32 cellular contexts compared by ENCODE assay signal in genomic region chr5:178093129-178093528, GRCh38.
"Had no signal": no experiment of that assay in that cellular context is flagged by ENCODE, and none has a peak within 500 bp of the region (broad histone marks: within the 10 kb centered on the region; RNA-seq: fewer than 3 reads in every experiment).

No MANE protein-coding gene starts in this region.

- H3K27me3 Mint-ChIP-seq: activated CD8-positive, alpha-beta T cell treated with anti-CD3 and anti-CD28 coated beads for 36 hours; activated T-helper 17 cell treated with anti-CD3 and anti-CD28 coated beads, Interleukin-2, amount 50 U/mL, for 72 hours had no signal

- H3K4me1 Mint-ChIP-seq: brain had no signal

- H3K27ac Mint-ChIP-seq: activated CD4-positive, alpha-beta T cell treated with anti-CD3 and anti-CD28 coated beads, Interleukin-2, amount 10 ng/mL, durations not matched to agents 24 days and 14 days; activated CD8-positive, alpha-beta T cell treated with anti-CD3 and anti-CD28 coated beads for 36 hours; activated naive CD8-positive, alpha-beta T cell treated with anti-CD3 and anti-CD28 coated beads, Interleukin-2, amount 10 ng/mL, durations not matched to agents 7 days and 5 days; activated T-cell treated with anti-CD3 and anti-CD28 coated beads, Interleukin-2, amount 50 U/mL, for 72 hours; activated T-helper 17 cell treated with anti-CD3 and anti-CD28 coated beads, Interleukin-2, amount 50 U/mL, for 72 hours; brain had no signal

- H3K9me3 Mint-ChIP-seq: activated T-helper 17 cell treated with anti-CD3 and anti-CD28 coated beads, Interleukin-2, amount 50 U/mL, for 72 hours had no signal

- H3K4me3 Mint-ChIP-seq: activated CD4-positive, alpha-beta T cell treated with anti-CD3 and anti-CD28 coated beads, Interleukin-2, amount 10 ng/mL, durations not matched to agents 24 days and 14 days; activated CD8-positive, alpha-beta T cell treated with anti-CD3 and anti-CD28 coated beads for 36 hours; activated naive CD8-positive, alpha-beta T cell treated with anti-CD3 and anti-CD28 coated beads, Interleukin-2, amount 10 ng/mL, durations not matched to agents 7 days and 5 days; activated T-cell treated with anti-CD3 and anti-CD28 coated beads, Interleukin-2, amount 50 U/mL, for 72 hours; activated T-helper 17 cell treated with anti-CD3 and anti-CD28 coated beads, Interleukin-2, amount 50 U/mL, for 72 hours; brain had no signal

- H3K9me3 ChIP-seq: adrenal gland had no signal

- DNase-seq: activated CD4-positive, alpha-beta T cell treated with anti-CD3 and anti-CD28 coated beads for 1 hour; activated CD4-positive, alpha-beta T cell treated with anti-CD3 and anti-CD28 coated beads, Interleukin-2, amount 10 ng/mL, durations not matched to agents 24 days and 14 days; activated CD4-positive, alpha-beta T cell treated with anti-CD3 and anti-CD28 coated beads, Interleukin-2, amount 50 U/mL, for 4 hours; activated CD4-positive, CD25-positive, alpha-beta regulatory T cell; activated CD8-positive, alpha-beta T cell treated with anti-CD3 and anti-CD28 coated beads for 36 hours; activated effector memory CD4-positive, alpha-beta T cell treated with anti-CD3 and anti-CD28 coated beads, Interleukin-2, amount 50 U/mL, for 16 hours; activated naive CD4-positive, alpha-beta T cell; activated naive CD4-positive, alpha-beta T cell treated with anti-CD3 and anti-CD28 coated beads, Interleukin-2, amount 50 U/mL, for 16 hours; activated naive CD8-positive, alpha-beta T cell treated with anti-CD3 and anti-CD28 coated beads, Interleukin-2, amount 10 ng/mL, durations not matched to agents 7 days and 5 days; activated T-cell treated with anti-CD3 and anti-CD28 coated beads, Interleukin-2, amount 50 U/mL, for 1 hour; activated T-cell treated with anti-CD3 and anti-CD28 coated beads, Interleukin-2, amount 50 U/mL, for 72 hours; adrenal gland; anterior cingulate cortex; caudate nucleus; cerebellar nuclear complex; NCI-H1092; NCI-H1436 treated with DMSO at 0.1 percent for 48 hours; NCI-H187; NCI-H2029 treated with DMSO at 0.1 percent for 48 hours; NCI-H2107; NCI-H2171; NCI-H510A; NCI-H526; NCI-H748 treated with DMSO at 0.1 percent for 48 hours; NK-92 treated with Interleukin-12 subunit alpha and Interleukin-12 subunit beta, amount 100 ng/mL, for 24 hours; OCI-M1; Right ventricle myocardium superior; SW 1271; T1000; WERI-Rb-1 had no signal

- H3K36me3 Mint-ChIP-seq: brain had no signal

- H3K4me3 ChIP-seq: adrenal gland had no signal

- ATAC-seq: activated CD8-positive, alpha-beta T cell treated with anti-CD3 and anti-CD28 coated beads for 36 hours; activated T-cell treated with anti-CD3 and anti-CD28 coated beads, Interleukin-2, amount 50 U/mL, for 72 hours; activated T-helper 17 cell treated with anti-CD3 and anti-CD28 coated beads, Interleukin-2, amount 50 U/mL, for 72 hours had no signal

- H3K4me1 ChIP-seq: adrenal gland had no signal

- H3K36me3 ChIP-seq: adrenal gland, WERI-Rb-1 had no signal

- H3K27ac ChIP-seq: adrenal gland, WERI-Rb-1 had no signal
